Comparison of ENCODE assay signal across 8 cellular contexts in the genomic region with DNA sequence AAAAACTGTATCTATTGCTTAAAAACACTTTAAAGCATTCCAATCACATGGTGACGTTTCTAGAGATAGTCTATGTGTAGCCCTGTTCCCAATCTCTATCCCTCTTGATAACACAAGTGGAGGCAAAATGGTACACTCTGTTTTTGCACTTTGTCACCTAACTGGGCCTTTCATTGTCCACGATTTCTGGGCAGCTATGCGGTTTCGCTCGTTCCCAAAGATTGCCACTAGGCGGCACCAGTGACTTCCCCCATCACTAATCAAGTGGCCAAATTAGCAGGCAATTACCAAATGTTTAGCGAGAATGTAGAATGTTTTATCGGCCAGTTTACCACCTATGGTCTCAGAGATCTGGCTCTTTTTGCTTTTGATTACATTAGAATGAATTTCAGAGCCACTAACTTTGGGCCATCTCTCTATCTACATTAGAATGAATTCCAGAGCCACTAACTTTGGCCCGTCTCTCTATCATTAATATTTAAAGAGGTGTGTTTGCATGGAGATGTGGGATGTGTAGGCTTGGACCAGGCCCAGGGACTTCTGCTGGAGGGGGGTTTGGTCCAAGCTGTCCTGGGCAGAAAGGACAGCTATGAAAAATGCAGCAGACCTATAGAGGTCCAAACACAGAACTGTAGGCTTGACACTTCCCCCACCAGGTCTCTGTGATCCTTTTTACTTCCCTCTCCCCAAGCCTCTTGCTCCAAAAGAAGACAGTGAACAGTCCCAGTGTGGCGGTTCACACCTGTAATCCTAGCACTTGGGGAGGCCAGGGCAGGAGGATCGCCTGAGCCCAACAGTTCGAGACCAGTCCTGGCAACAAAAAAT.
DNase-seq lines count a peak whose midpoint lies in the region; ATAC-seq and TF ChIP-seq lines count a peak whose summit lies in the region.

No MANE protein-coding gene starts in this region.

- H3K4me1 ChIP-seq in DOHH2 (ENCODE audit: control insufficient read depth, low read length) (peaks cover 10% of the 10 kb centered on the region), colonic mucosa (no peaks in the 10 kb centered on the region), lower lobe of right lung (peaks cover 5% of the 10 kb centered on the region)

- H3K9me2 ChIP-seq in DOHH2 (replicated peaks; ENCODE audit: control insufficient read depth, low read length) = no peaks in the 10 kb centered on the region

- H4K20me1 ChIP-seq in DOHH2 (ENCODE audit: control insufficient read depth, insufficient read depth, low read depth, low read length) = no peaks in the 10 kb centered on the region

- intact Hi-C loops in colonic mucosa (cut with DNase I) = loop anchor here (5.0 kb wide), 1 partner anchor 90 kb away; a partner anchor contains a TSS
- intact Hi-C loops in lower lobe of right lung (cut with DNase I) = no loop called here

- no peak overlapping the region for H3K9ac ChIP-seq in colonic mucosa (ENCODE audit: low read depth in 2 of 2, low read length in 2 of 2)

- H3K9me3 ChIP-seq in DOHH2 (ENCODE audit: control insufficient read depth, insufficient read depth, low read length) (no peaks in the 10 kb centered on the region), colonic mucosa (no peaks in the 10 kb centered on the region), lower lobe of right lung (no peaks in the 10 kb centered on the region)

- H3F3A ChIP-seq in DOHH2 (ENCODE audit: control insufficient read depth, insufficient read depth) = no peaks in the 10 kb centered on the region

- H3K36me3 ChIP-seq in DOHH2 (ENCODE audit: control insufficient read depth, low read length) (no peaks in the 10 kb centered on the region), colonic mucosa (no peaks in the 10 kb centered on the region), lower lobe of right lung (no peaks in the 10 kb centered on the region)

- H3K79me2 ChIP-seq in DOHH2 (ENCODE audit: control insufficient read depth, low read length) = no peaks in the 10 kb centered on the region

- H3K27ac ChIP-seq in DOHH2 (ENCODE audit: low read depth, low read length) (no peak overlapping the region), colonic mucosa (no peak overlapping the region), lower lobe of right lung (no peak overlapping the region)

- H3K27me3 ChIP-seq in DOHH2 (ENCODE audit: control insufficient read depth, low read length) (no peaks in the 10 kb centered on the region), colonic mucosa (no peaks in the 10 kb centered on the region), lower lobe of right lung (ENCODE audit: low read depth) (no peaks in the 10 kb centered on the region)

- H3K4me3 ChIP-seq in DOHH2 (ENCODE audit: low read length) = peak overlapping the region; percentile 57
- no peak overlapping the region for H3K4me3 ChIP-seq in colonic mucosa
- no peak overlapping the region for H3K4me3 ChIP-seq in lower lobe of right lung

- DNase-seq in MV-4-11 (lab: John Stamatoyannopoulos, UW) (peak; percentile 49), colonic mucosa (peak; percentile 73), lower lobe of right lung (peak; percentile 74)
- peak; percentile 77 for DNase-seq in activated CD4-positive, alpha-beta T cell treated with anti-CD3 and anti-CD28 coated beads for 48 hours
- DNase-seq in stimulated activated CD8-positive, alpha-beta memory T cell treated with anti-CD3 and anti-CD28 coated beads, Interleukin-12 subunit alpha, Interleukin-12 subunit beta, amount 100 ng/mL, for 4 hours (ENCODE audit: low read depth) = peak; percentile 35

- peak overlapping the region; percentile 85 for H3K4me2 ChIP-seq in DOHH2 (ENCODE audit: low read length)

- peak; percentile 61 for ATAC-seq in GM21717 (IDR thresholded peaks at IDR 0.05; ENCODE audit: unreplicated experiment)
- ATAC-seq in lower lobe of right lung = peak; percentile 82 to 89
- ATAC-seq in HG03097 (IDR thresholded peaks at IDR 0.05; ENCODE audit: low FRiP score, unreplicated experiment) = no peak

- TF ChIP-seq CTCF in DOHH2 (IDR thresholded peaks at IDR 0.05; ENCODE audit: low read depth, low read length, poor library complexity, severe bottlenecking) (peak; percentile 93), colonic mucosa (IDR thresholded peaks at IDR 0.05) (peak; percentile 82), lower lobe of right lung (IDR thresholded peaks at IDR 0.05) (peak; percentile 87)
